ENCODE assay signal across 8 cellular contexts in the genomic region with DNA sequence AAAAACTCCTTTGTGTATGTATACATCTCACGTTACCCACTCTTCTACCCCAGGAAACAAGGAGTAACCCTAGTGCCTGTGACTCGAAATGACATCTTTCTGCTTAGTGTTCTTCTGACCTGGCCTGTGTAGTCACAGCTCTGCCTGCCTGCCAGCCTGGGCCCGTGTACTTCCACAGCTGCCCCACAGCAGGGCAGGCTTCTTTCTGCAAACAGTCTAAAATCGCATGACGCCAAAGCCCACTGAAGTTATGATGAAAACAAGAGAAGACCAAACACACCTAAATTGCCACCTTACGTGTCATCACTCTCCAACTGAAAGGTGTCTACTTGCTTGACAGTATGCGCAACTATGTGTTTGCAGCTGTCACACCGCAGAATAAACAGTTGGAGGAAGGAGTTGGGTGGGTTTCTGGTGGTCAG. TPM values are rescaled to one million over a fixed set of nuclear protein-coding genes. Genes with fewer than 3 reads are reported as not detected.
DNase-seq lines count a peak whose midpoint lies in the region; ATAC-seq, FAIRE-seq and TF ChIP-seq lines count a peak whose summit lies in the region.

No MANE protein-coding gene starts in this region.

- TSS peak; percentile 30 for BruUV-seq in endothelial cell of umbilical vein (replicated peaks; lab: Mats Ljungman, UMichigan)

- H3K27ac Mint-ChIP-seq in mesothelial cell of epicardium: no peak overlapping the region

- no peaks in the 10 kb centered on the region for H3K9me3 Mint-ChIP-seq in mesothelial cell of epicardium

- TF ChIP-seq CTCF in endothelial cell of umbilical vein (IDR thresholded peaks at IDR 0.05; ENCODE audit: extremely low read depth in 1 of 2, insufficient read depth in 1 of 2, low read depth in 1 of 2, low read length in 2 of 2): no peak
- TF ChIP-seq CTCF in mesothelial cell of epicardium (IDR thresholded peaks at IDR 0.05; ENCODE audit: unreplicated experiment): no peak
- peak in 2 of 6 experiments; percentile 22 to 39 for TF ChIP-seq CTCF in upper lobe of left lung (IDR thresholded peaks at IDR 0.05)

- H3K27me3 Mint-ChIP-seq in mesothelial cell of epicardium (ENCODE audit: low read depth): peaks cover 27% of the 10 kb centered on the region

- DNase-seq in Ammon's horn (ENCODE audit: low spot score): peak; percentile 81
- peak; percentile 62 for DNase-seq in HT-29 (ENCODE audit: low spot score)
- peak; percentile 50 for DNase-seq in SHP77 treated with DMSO at 0.1 percent for 48 hours (lab: John Stamatoyannopoulos, UW)
- peak; percentile 12 for DNase-seq in endothelial cell of umbilical vein (ENCODE audit: low read depth, low spot score)
- no peak for DNase-seq in mesothelial cell of epicardium (ENCODE audit: low spot score in 2 of 2, unreplicated experiment in 2 of 2)
- peak; percentile 28 to 47 for DNase-seq in upper lobe of left lung
- no peak for DNase-seq in GOT3 (lab: John Stamatoyannopoulos, UW)
- no peak for DNase-seq in GM19240 (ENCODE audit: insufficient read length, low spot score)

- H3K36me3 ChIP-seq in endothelial cell of umbilical vein (ENCODE audit: control insufficient read depth in 2 of 2, extremely low read depth in 1 of 2, insufficient read depth in 2 of 2, low read length in 2 of 2): no peaks in the 10 kb centered on the region
- no peaks in the 10 kb centered on the region for H3K36me3 ChIP-seq in upper lobe of left lung

- WGBS in upper lobe of left lung, 2 donors: 17 to 22% methylated on average over 8 of the region's 8 CpGs

- ATAC-seq in upper lobe of left lung (ENCODE audit: low FRiP score in 2 of 2): peak in 1 of 2 donors; percentile 38

- dilution Hi-C loops in endothelial cell of umbilical vein (cut with MboI; ENCODE audit: extremely low pct_ligation_motif_present, low sequenced_read_pairs): no loop called here

- H3K9me1 ChIP-seq in endothelial cell of umbilical vein (replicated peaks; ENCODE audit: control insufficient read depth, extremely low read depth, insufficient read depth, low read length): no peaks in the 10 kb centered on the region

- no peaks in the 10 kb centered on the region for H3K79me2 ChIP-seq in endothelial cell of umbilical vein (ENCODE audit: control insufficient read depth, insufficient read depth, low read length)

- H3K4me3 Mint-ChIP-seq in mesothelial cell of epicardium: peak overlapping the region; percentile 80

- H3K4me1 ChIP-seq in endothelial cell of umbilical vein (ENCODE audit: control insufficient read depth, extremely low read depth, insufficient read depth, low read length) (peaks cover 13% of the 10 kb centered on the region), upper lobe of left lung (peaks cover 15 to 43% (median 23%) of the 10 kb centered on the region in 4 donors)

- no peaks in the 10 kb centered on the region for H4K20me1 ChIP-seq in endothelial cell of umbilical vein (replicated peaks; ENCODE audit: control insufficient read depth, extremely low read depth, insufficient read depth, low read length)

- intact Hi-C loops in endothelial cell of umbilical vein (cut with micrococcal nuclease): no loop called here

- TF ChIP-seq EP300 in upper lobe of left lung (IDR thresholded peaks at IDR 0.05): no peak

- H3K27me3 ChIP-seq in endothelial cell of umbilical vein (ENCODE audit: control insufficient read depth in 2 of 2, insufficient read depth in 2 of 2, low read length in 2 of 2) (peaks cover 17 to 22% of the 10 kb centered on the region in 2 experiments), upper lobe of left lung (peaks cover 0 to 5% (median 0%) of the 10 kb centered on the region in 4 donors)

- H2AFZ ChIP-seq in endothelial cell of umbilical vein (ENCODE audit: low read depth, low read length): no peak overlapping the region

- peak overlapping the region; percentile 68 for H3K4me2 ChIP-seq in endothelial cell of umbilical vein (ENCODE audit: insufficient read depth, low read length)

- no peak for TF ChIP-seq POLR2A in endothelial cell of umbilical vein (IDR thresholded peaks at IDR 0.05; ENCODE audit: low read depth, low read length)
- TF ChIP-seq POLR2A in upper lobe of left lung (IDR thresholded peaks at IDR 0.05): no peak

- no peaks in the 10 kb centered on the region for H3K36me3 Mint-ChIP-seq in mesothelial cell of epicardium

- H3K4me3 ChIP-seq in endothelial cell of umbilical vein (replicated peaks in 1 of 3; ENCODE audit: insufficient read depth in 1 of 3, low read depth in 1 of 3, low read length in 3 of 3) (no peak overlapping the region), upper lobe of left lung (peak overlapping the region in 3 of 4 donors; percentile 70 to 75 (median 75))

- FAIRE-seq in endothelial cell of umbilical vein (lab: Jason Lieb, UNC): no peak

- H3K9ac ChIP-seq in endothelial cell of umbilical vein (replicated peaks; ENCODE audit: extremely low read depth, insufficient read depth, low read length): no peak overlapping the region

- CTCF ChIA-PET in endothelial cell of umbilical vein (lab: Charles Lee): interaction anchor here (1.2 to 7.8 kb wide), 4 partner anchors 83 to 311 kb away, joined by 3 to 295 read pairs (median 84); no protein-coding TSS in a partner anchor

- H3K4me1 Mint-ChIP-seq in mesothelial cell of epicardium: peaks cover 34% of the 10 kb centered on the region

- H3K27ac ChIP-seq in endothelial cell of umbilical vein (ENCODE audit: insufficient read depth, low read depth, low read length): no peak overlapping the region
- peak overlapping the region in 1 of 4 donors; percentile 82 for H3K27ac ChIP-seq in upper lobe of left lung

- POLR2A ChIA-PET in endothelial cell of umbilical vein (lab: Charles Lee): no interaction called here

- H3K9me3 ChIP-seq in endothelial cell of umbilical vein (replicated peaks; ENCODE audit: control insufficient read depth, insufficient read depth, low read length) (no peaks in the 10 kb centered on the region), upper lobe of left lung (no peaks in the 10 kb centered on the region)

TF ChIP-seq in endothelial cell of umbilical vein, 7 proteins besides CTCF, POLR2A, EP300 and RAD21:
- TF ChIP-seq GATA2 (IDR thresholded peaks at IDR 0.05; ENCODE audit: insufficient read depth, insufficient read length, low read depth, low read length) (no peak), FOS (IDR thresholded peaks at IDR 0.05; ENCODE audit: borderline replicate concordance, insufficient read depth, low read length) (no peak), JUN (IDR thresholded peaks at IDR 0.05; ENCODE audit: borderline replicate concordance, insufficient read depth, insufficient read length, low read depth) (no peak), EZH2 (IDR thresholded peaks at IDR 0.05; ENCODE audit: borderline replicate concordance, low read depth, low read length, severe bottlenecking) (no peak), POLR2AphosphoS5 (IDR thresholded peaks at IDR 0.05; ENCODE audit: insufficient read depth, low read depth, low read length) (no peak), MYC (IDR thresholded peaks at IDR 0.05; ENCODE audit: low read depth, low read length) (no peak)
- TF ChIP-seq, protein P1, sequence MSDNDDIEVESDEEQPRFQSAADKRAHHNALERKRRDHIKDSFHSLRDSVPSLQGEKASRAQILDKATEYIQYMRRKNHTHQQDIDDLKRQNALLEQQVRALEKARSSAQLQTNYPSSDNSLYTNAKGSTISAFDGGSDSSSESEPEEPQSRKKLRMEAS (IDR thresholded peaks at IDR 0.05; ENCODE audit: insufficient read depth, insufficient read length): no peak

RNA-seq across cellular contexts. Expression of a gene that starts 1.5 kb away (rescaled TPM):
- 5.0 and 5.6 TPM in 2 replicates for total RNA-seq in HT-29 (2014; rRNA removed; shearing (Covaris generic))
- total RNA-seq in endothelial cell of umbilical vein (1.0 and 1.1 TPM in 2 replicates), mesothelial cell of epicardium (9.1 to 10.2 TPM (median 9.5 TPM) in 3 replicates), upper lobe of left lung (10 to 100 TPM in 4 of 6 donors, 1 to 10 TPM in 2; 8.1 to 21.0 (median 13.7) TPM)
- polyA plus RNA-seq in endothelial cell of umbilical vein: 0.59 and 0.69 TPM in 2 replicates
- 0.69 and 0.84 TPM in 2 replicates for polyA plus RNA-seq in endothelial cell of umbilical vein (2011; cell fraction: cytosol; rRNA removed)
- polyA plus RNA-seq in endothelial cell of umbilical vein (2011; cell fraction: nucleus; rRNA removed): 0.88 and 1.2 TPM in 2 replicates
- 0.68 and 0.90 TPM in 2 replicates for polyA plus RNA-seq in endothelial cell of umbilical vein (2012)
- polyA minus RNA-seq in endothelial cell of umbilical vein: 1.8 and 1.9 TPM in 2 replicates
- polyA minus RNA-seq in endothelial cell of umbilical vein (2011; cell fraction: cytosol; rRNA and poly(A)+ RNA removed): 4.0 TPM
- 1.1 and 1.2 TPM in 2 replicates for polyA minus RNA-seq in endothelial cell of umbilical vein (2011; cell fraction: nucleus; rRNA and poly(A)+ RNA removed)

Comparison
In these comparisons a context has a peak if more than half of its experiments do, and no peak if none do; other contexts are left out.
1. DNase-seq: peak in Ammon's horn (single experiment), HT-29 (single experiment), SHP77 treated with DMSO at 0.1 percent for 48 hours (single experiment), endothelial cell of umbilical vein (single experiment) and upper lobe of left lung (2 of 2); none in mesothelial cell of epicardium (0 of 2), GOT3 (single experiment) and GM19240 (single experiment).
2. H3K4me3 ChIP-seq: peak in upper lobe of left lung (3 of 4); none in endothelial cell of umbilical vein (0 of 3).